ENCODE assay signal across 8 cellular contexts in the genomic region with DNA sequence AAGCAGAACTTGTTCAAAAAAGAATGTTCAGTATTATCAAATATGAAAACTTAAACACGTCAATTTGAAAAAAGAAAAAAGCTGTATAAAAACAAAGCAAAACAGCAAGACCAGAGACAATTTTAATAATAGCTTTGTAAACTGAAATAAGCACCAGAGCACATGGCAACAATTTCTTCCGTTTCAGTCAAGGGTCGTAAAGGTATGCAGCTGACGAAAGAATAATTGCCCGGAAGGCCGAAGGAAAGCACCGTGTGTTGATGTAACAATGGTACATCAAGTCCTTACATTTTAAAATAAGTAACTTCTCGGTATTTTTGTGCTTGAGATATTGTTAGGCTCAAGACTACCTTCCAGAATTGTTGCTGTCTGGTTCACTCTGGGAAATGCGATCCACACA. TPM values are rescaled to one million over a fixed set of nuclear protein-coding genes. Genes with fewer than 3 reads are reported as not detected.
A peak's percentile ranks its signal among the peaks of the same experiment; 100 is the strongest.
DNase-seq lines count a peak whose midpoint lies in the region; ATAC-seq and TF ChIP-seq lines count a peak whose summit lies in the region.

No MANE protein-coding gene starts in this region.

- intact Hi-C loops in esophagus squamous epithelium (cut with DNase I) (no loop called here), prostate gland (cut with DNase I) (no loop called here)

- no peak for TF ChIP-seq POLR2A in esophagus squamous epithelium (IDR thresholded peaks at IDR 0.05)
- no peak for TF ChIP-seq POLR2A in prostate gland (IDR thresholded peaks at IDR 0.05)

- H3K9me3 ChIP-seq in esophagus squamous epithelium (no peaks in the 10 kb centered on the region), prostate gland (no peaks in the 10 kb centered on the region)

- no peak for TF ChIP-seq CTCF in esophagus squamous epithelium (IDR thresholded peaks at IDR 0.05)
- TF ChIP-seq CTCF in prostate gland (IDR thresholded peaks at IDR 0.05) = no peak

- H3K36me3 ChIP-seq in esophagus squamous epithelium = peaks cover 0 to 3% (median 0%) of the 10 kb centered on the region in 3 donors
- no peaks in the 10 kb centered on the region for H3K36me3 ChIP-seq in prostate gland

- 1 to 2% methylated on average over 9 of the region's 9 CpGs for WGBS in esophagus squamous epithelium, 2 donors
- WGBS in prostate gland = under 1% methylated on average over 9 of the region's 9 CpGs

- H3K4me3 ChIP-seq in esophagus squamous epithelium (peak overlapping the region; percentile 90 to 98 (median 94)), prostate gland (peak overlapping the region; percentile 68 to 80)

- H3K4me1 ChIP-seq in esophagus squamous epithelium = peaks cover 5 to 60% (median 32%) of the 10 kb centered on the region in 3 donors
- no peaks in the 10 kb centered on the region for H3K4me1 ChIP-seq in prostate gland (replicated peaks)

- ATAC-seq in GM21619 (IDR thresholded peaks at IDR 0.05; ENCODE audit: unreplicated experiment) (no peak), GM18858 (IDR thresholded peaks at IDR 0.05; ENCODE audit: unreplicated experiment) (no peak)

- peak; percentile 10 for DNase-seq in stimulated activated naive CD4-positive, alpha-beta T cell treated with Interleukin-2 at 50 U/mL for 16 hours (lab: John Stamatoyannopoulos, UW)
- no peak for DNase-seq in stimulated activated naive CD4-positive, alpha-beta T cell (lab: John Stamatoyannopoulos, UW)
- DNase-seq in SW480 (ENCODE audit: low spot score) (peak; percentile 49), esophagus squamous epithelium (lab: John Stamatoyannopoulos, UW) (no peak), prostate gland (ENCODE audit: low spot score) (no peak), NCI-H2029 (lab: John Stamatoyannopoulos, UW) (no peak)

- H3K27ac ChIP-seq in esophagus squamous epithelium = peak overlapping the region in 1 of 4 donors; percentile 16
- no peak overlapping the region for H3K27ac ChIP-seq in prostate gland

- H3K27me3 ChIP-seq in esophagus squamous epithelium = no peaks in the 10 kb centered on the region
- H3K27me3 ChIP-seq in prostate gland (replicated peaks; ENCODE audit: insufficient read depth) = no peaks in the 10 kb centered on the region

RNA-seq across cellular contexts. Expression of a gene that starts 1.7 kb away (rescaled TPM):
- total RNA-seq in esophagus squamous epithelium = 10 to 100 TPM in 3 of 4 donors, 1 to 10 TPM in 1; 8.8 to 17.5 (median 14.9) TPM
- 10 to 100 TPM; 33.6 to 39.5 TPM for total RNA-seq in prostate gland

RNA-seq across cellular contexts. Expression of a gene that starts 2.0 kb away (rescaled TPM):
- total RNA-seq in esophagus squamous epithelium (10 to 100 TPM in 2 of 4 donors, 1 to 10 TPM in 2; 5.4 to 13.9 (median 8.7) TPM), prostate gland (10 to 100 TPM; 10.1 to 17.8 TPM)

RNA-seq across cellular contexts. Expression of a gene that starts 45.6 kb away (rescaled TPM):
- total RNA-seq in esophagus squamous epithelium = not detected
- not detected for total RNA-seq in prostate gland

Comparison
In these comparisons a context has a peak if more than half of its experiments do, and no peak if none do; other contexts are left out.
1. DNase-seq: peak in stimulated activated naive CD4-positive, alpha-beta T cell treated with Interleukin-2 at 50 U/mL for 16 hours (single experiment) and SW480 (single experiment); none in stimulated activated naive CD4-positive, alpha-beta T cell (0 of 6), esophagus squamous epithelium (single experiment), prostate gland (single experiment) and NCI-H2029 (single experiment).